Comparison of ENCODE assay signal across 1 cellular context in genomic region chr22:50524664-50525103, GRCh38.
TF ChIP-seq lines count a peak whose summit lies in the region.

No MANE protein-coding gene starts in this region.

TF ChIP-seq in GM23338, 12 proteins besides CTCF, POLR2A, EP300 and RAD21 (continued from another document):
- no peak for TF ChIP-seq ZNF462 (CRISPR knock-in tag; IDR thresholded peaks at IDR 0.05)
- TF ChIP-seq CREB1 (CRISPR knock-in tag; IDR thresholded peaks at IDR 0.05; ENCODE audit: low read depth), result no peak
- no peak for TF ChIP-seq STAT1 (IDR thresholded peaks at IDR 0.05; ENCODE audit: unreplicated experiment)
- no peak for TF ChIP-seq ZNF331 (CRISPR knock-in tag; IDR thresholded peaks at IDR 0.05; ENCODE audit: low read depth)
- no peak for TF ChIP-seq ZNF114 (CRISPR knock-in tag; IDR thresholded peaks at IDR 0.05)
- TF ChIP-seq POLR2AphosphoS5 (IDR thresholded peaks at IDR 0.05; ENCODE audit: low read depth), result no peak
- no peak for TF ChIP-seq ETS1 (IDR thresholded peaks at IDR 0.05)
- TF ChIP-seq EZH2phosphoT487 (IDR thresholded peaks at IDR 0.05; ENCODE audit: unreplicated experiment), result no peak
- TF ChIP-seq JUNB (IDR thresholded peaks at IDR 0.05; ENCODE audit: unreplicated experiment), result no peak
- TF ChIP-seq NANOG (IDR thresholded peaks at IDR 0.05; ENCODE audit: borderline replicate concordance), result no peak
- no peak for TF ChIP-seq EZH2 (IDR thresholded peaks at IDR 0.05; ENCODE audit: low read depth, unreplicated experiment)
